ENCODE assay signal across 9 cellular contexts in the genomic region with DNA sequence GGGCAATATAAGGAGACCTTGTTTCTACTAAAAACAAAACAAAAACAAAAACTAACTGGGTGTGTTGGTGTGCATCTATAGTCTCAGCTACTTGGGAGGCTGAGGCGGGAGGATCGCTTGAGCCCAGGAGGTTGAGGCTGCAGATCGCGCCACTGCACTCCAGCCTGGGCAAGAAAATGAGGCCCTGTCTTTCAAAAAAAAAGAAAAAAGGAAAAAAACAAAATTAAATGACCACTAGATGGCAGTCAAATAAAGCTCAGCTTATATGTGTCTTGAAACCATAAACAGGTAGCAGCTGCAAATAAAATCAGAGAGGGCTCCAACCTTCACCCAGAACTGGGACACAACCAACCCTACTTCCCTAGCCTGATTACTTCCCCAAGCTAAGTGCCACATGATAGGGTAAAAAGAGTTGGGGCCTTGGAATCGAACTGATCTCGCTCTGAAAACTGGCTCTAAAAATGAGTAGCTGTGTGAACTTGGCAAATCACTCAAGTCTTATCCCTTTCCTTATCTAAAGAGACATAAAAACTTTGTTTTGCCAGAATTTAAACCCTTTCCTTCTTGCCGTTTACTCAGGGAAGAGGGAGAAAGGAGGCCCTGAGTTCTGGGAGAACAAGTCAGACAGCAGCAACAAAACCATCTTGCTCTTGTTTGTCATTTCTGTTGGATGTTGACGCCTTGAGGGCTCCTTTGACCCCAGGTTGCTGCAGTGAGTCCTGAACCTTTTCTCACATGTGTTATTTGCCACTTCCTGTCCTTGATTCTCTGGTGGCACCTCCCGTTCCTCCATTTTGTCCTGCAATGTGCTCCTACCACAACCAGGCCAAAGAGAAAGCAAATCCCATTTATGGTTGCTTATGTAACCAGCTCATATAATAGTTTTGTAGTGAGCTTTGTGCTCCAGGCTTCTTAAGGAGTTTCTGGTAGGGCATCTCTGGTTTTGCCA.
DNase-seq lines count a peak whose midpoint lies in the region; ATAC-seq and TF ChIP-seq lines count a peak whose summit lies in the region.
"Had no signal": no experiment of that assay in that cellular context is flagged by ENCODE, and none has a peak within 500 bp of the region (broad histone marks: within the 10 kb centered on the region; RNA-seq: fewer than 3 reads in every experiment).

No MANE protein-coding gene starts in this region.

- H3K36me3 ChIP-seq in body of pancreas (replicated peaks in 1 of 2; ENCODE audit: insufficient read depth in 1 of 2, low read depth in 2 of 2) = no peaks in the 10 kb centered on the region
- no peaks in the 10 kb centered on the region for H3K36me3 ChIP-seq in testis (ENCODE audit: low read depth, missing control alignments)
- H3K36me3 ChIP-seq in effector memory CD4-positive, alpha-beta T cell (ENCODE audit: control insufficient read depth, insufficient read depth, low read length) = no peaks in the 10 kb centered on the region
- H3K36me3 ChIP-seq: neutrophil had no signal

- H3K4me1 ChIP-seq in body of pancreas (peaks cover 36% of the 10 kb centered on the region), testis (peaks cover 7% of the 10 kb centered on the region)
- H3K4me1 ChIP-seq in effector memory CD4-positive, alpha-beta T cell (ENCODE audit: control insufficient read depth, insufficient read depth, low read length, poor library complexity, severe bottlenecking) = no peaks in the 10 kb centered on the region

- TF ChIP-seq CTCF in C4-2B (conservative IDR thresholded peaks at IDR 0.05) = peak; percentile 83
- TF ChIP-seq CTCF in body of pancreas (IDR thresholded peaks at IDR 0.05) = peak; percentile 62 to 93 (median 74)
- peak; percentile 26 to 78 (median 40) for TF ChIP-seq CTCF in testis (IDR thresholded peaks at IDR 0.05)

- H3K9me3 ChIP-seq in body of pancreas = no peaks in the 10 kb centered on the region
- no peaks in the 10 kb centered on the region for H3K9me3 ChIP-seq in testis
- no peaks in the 10 kb centered on the region for H3K9me3 ChIP-seq in effector memory CD4-positive, alpha-beta T cell (ENCODE audit: control insufficient read depth, low read length)
- H3K9me3 ChIP-seq: neutrophil had no signal

- H3K27ac ChIP-seq in C4-2B = no peak overlapping the region; the same call in 1 of the 2 replicates
- no peak overlapping the region for H3K27ac ChIP-seq in body of pancreas
- no peak overlapping the region for H3K27ac ChIP-seq in testis
- no peak overlapping the region for H3K27ac ChIP-seq in effector memory CD4-positive, alpha-beta T cell (ENCODE audit: insufficient read depth, low read length, poor library complexity, severe bottlenecking)
- H3K27ac ChIP-seq: neutrophil had no signal

- intact Hi-C loops in body of pancreas (cut with DNase I) = no loop called here
- intact Hi-C loops in testis (cut with DNase I; ENCODE audit: low total_unique reads) = loop anchor here (10.0 kb wide), 1 partner anchor 153 kb away; the partner anchor contains the start of gene OPN5

- WGBS in body of pancreas, 2 donors = 34 to 36% methylated on average over 9 of the region's 9 CpGs
- WGBS in testis, 2 donors = 60 to 64% methylated on average over 9 of the region's 9 CpGs

- no peaks in the 10 kb centered on the region for H3K27me3 ChIP-seq in body of pancreas
- no peaks in the 10 kb centered on the region for H3K27me3 ChIP-seq in testis
- no peaks in the 10 kb centered on the region for H3K27me3 ChIP-seq in effector memory CD4-positive, alpha-beta T cell (replicated peaks; ENCODE audit: control insufficient read depth, insufficient read depth, low read length, poor library complexity, severe bottlenecking)
- H3K27me3 ChIP-seq: neutrophil had no signal

- peak; percentile 86 for DNase-seq in NCI-H82 (lab: John Stamatoyannopoulos, UW)
- DNase-seq in body of pancreas = peak in 2 of 4 donors; percentile 8 to 20
- peak; percentile 83 for DNase-seq in inferior parietal cortex (ENCODE audit: extremely low spot score)
- DNase-seq in testis = no peak
- no peak for DNase-seq in effector memory CD4-positive, alpha-beta T cell

- peak; percentile 73 for ATAC-seq in GM18511 (IDR thresholded peaks at IDR 0.05; ENCODE audit: unreplicated experiment)
- ATAC-seq in HG03378 (IDR thresholded peaks at IDR 0.05; ENCODE audit: unreplicated experiment) = peak; percentile 70
- peak; percentile 79 for ATAC-seq in body of pancreas

- TF ChIP-seq POLR2A in body of pancreas (IDR thresholded peaks at IDR 0.05) (no peak), testis (IDR thresholded peaks at IDR 0.05) (no peak)

- H3K4me3 ChIP-seq in body of pancreas (no peak overlapping the region), testis (no peak overlapping the region)
- H3K4me3 ChIP-seq in effector memory CD4-positive, alpha-beta T cell (ENCODE audit: insufficient read depth, low read depth, low read length, poor library complexity, severe bottlenecking) = no peak overlapping the region

Comparison
In these comparisons a context has a peak if more than half of its experiments do, and no peak if none do; other contexts are left out.
1. DNase-seq: peak in NCI-H82 (single experiment) and inferior parietal cortex (single experiment); none in testis (single experiment) and effector memory CD4-positive, alpha-beta T cell (0 of 3).
2. Peak in every context shown above with its lines, with median percentiles within 50 percentile points of each other: CTCF ChIP-seq and ATAC-seq.